In genomic region chr20:36162272-36162966, GRCh38 we compare ENCODE assay signal across 12 cellular contexts.
DNase-seq lines count a peak whose midpoint lies in the region; ATAC-seq lines count a peak whose summit lies in the region.
"Had no signal": no experiment of that assay in that cellular context is flagged by ENCODE, and none has a peak within 500 bp of the region (broad histone marks: within the 10 kb centered on the region; RNA-seq: fewer than 3 reads in every experiment).

No MANE protein-coding gene starts in this region.

- no peak overlapping the region for H3K4me3 Mint-ChIP-seq in stimulated activated memory B cell treated with anti-CD40 and anti-IgM and Interleukin-4, amounts not matched to agents 10 μg/mL and 1 μg/mL and 100 μg/mL, for 72 hours
- H3K4me3 Mint-ChIP-seq: activated CD8-positive, alpha-beta memory T cell treated with anti-CD3 and anti-CD28 coated beads, Interleukin-2, amount 10 ng/mL, durations not matched to agents 7 days and 5 days; activated naive CD8-positive, alpha-beta T cell treated with anti-CD3 and anti-CD28 coated beads, Interleukin-2, amount 10 ng/mL, durations not matched to agents 7 days and 5 days; neural crest cell had no signal

- peak; percentile 39 for ATAC-seq in stimulated activated memory B cell treated with anti-CD40 and anti-IgM and Interleukin-4, amounts not matched to agents 10 μg/mL and 1 μg/mL and 100 μg/mL, for 72 hours
- no peak for ATAC-seq in GM21367 (IDR thresholded peaks at IDR 0.05; ENCODE audit: unreplicated experiment)
- ATAC-seq: activated CD8-positive, alpha-beta memory T cell treated with anti-CD3 and anti-CD28 coated beads, Interleukin-2, amount 10 ng/mL, durations not matched to agents 7 days and 5 days had no signal

- peak; percentile 31 for DNase-seq in NCI-H1436 (lab: John Stamatoyannopoulos, UW)
- DNase-seq in NCI-H1436 treated with DMSO at 0.1 percent for 48 hours (lab: John Stamatoyannopoulos, UW): no peak
- DNase-seq in NCI-H524 treated with DMSO at 0.1 percent for 48 hours (lab: John Stamatoyannopoulos, UW): peak; percentile 33
- DNase-seq in fibroblast of peridontal ligament (ENCODE audit: extremely low read depth): peak; percentile 40
- DNase-seq in ACHN: no peak
- DNase-seq in activated T-cell treated with anti-CD3 and anti-CD28 coated beads, Interleukin-2, amount 50 U/mL, for 48 hours: no peak
- DNase-seq: activated CD8-positive, alpha-beta memory T cell treated with anti-CD3 and anti-CD28 coated beads, Interleukin-2, amount 10 ng/mL, durations not matched to agents 7 days and 5 days; activated naive CD8-positive, alpha-beta T cell treated with anti-CD3 and anti-CD28 coated beads, Interleukin-2, amount 10 ng/mL, durations not matched to agents 7 days and 5 days; NCI-H2107 had no signal

- no peaks in the 10 kb centered on the region for H3K36me3 Mint-ChIP-seq in stimulated activated memory B cell treated with anti-CD40 and anti-IgM and Interleukin-4, amounts not matched to agents 10 μg/mL and 1 μg/mL and 100 μg/mL, for 72 hours
- H3K36me3 Mint-ChIP-seq: activated CD8-positive, alpha-beta memory T cell treated with anti-CD3 and anti-CD28 coated beads, Interleukin-2, amount 10 ng/mL, durations not matched to agents 7 days and 5 days; activated naive CD8-positive, alpha-beta T cell treated with anti-CD3 and anti-CD28 coated beads, Interleukin-2, amount 10 ng/mL, durations not matched to agents 7 days and 5 days had no signal

- H3K4me1 Mint-ChIP-seq in stimulated activated memory B cell treated with anti-CD40 and anti-IgM and Interleukin-4, amounts not matched to agents 10 μg/mL and 1 μg/mL and 100 μg/mL, for 72 hours: no peaks in the 10 kb centered on the region
- H3K4me1 Mint-ChIP-seq: activated CD8-positive, alpha-beta memory T cell treated with anti-CD3 and anti-CD28 coated beads, Interleukin-2, amount 10 ng/mL, durations not matched to agents 7 days and 5 days; activated naive CD8-positive, alpha-beta T cell treated with anti-CD3 and anti-CD28 coated beads, Interleukin-2, amount 10 ng/mL, durations not matched to agents 7 days and 5 days had no signal

- H3K9me3 Mint-ChIP-seq in stimulated activated memory B cell treated with anti-CD40 and anti-IgM and Interleukin-4, amounts not matched to agents 10 μg/mL and 1 μg/mL and 100 μg/mL, for 72 hours: no peaks in the 10 kb centered on the region
- H3K9me3 Mint-ChIP-seq: activated naive CD8-positive, alpha-beta T cell treated with anti-CD3 and anti-CD28 coated beads, Interleukin-2, amount 10 ng/mL, durations not matched to agents 7 days and 5 days; neural crest cell had no signal

- no peaks in the 10 kb centered on the region for H3K27me3 Mint-ChIP-seq in stimulated activated memory B cell treated with anti-CD40 and anti-IgM and Interleukin-4, amounts not matched to agents 10 μg/mL and 1 μg/mL and 100 μg/mL, for 72 hours

- in situ Hi-C loops in ACHN (cut with HindIII; ENCODE audit: low pct_ligation_motif_present, low pct_unique_long_range_greater_than_20kb, low sequenced_read_pairs): no loop called here

- H3K27ac Mint-ChIP-seq in stimulated activated memory B cell treated with anti-CD40 and anti-IgM and Interleukin-4, amounts not matched to agents 10 μg/mL and 1 μg/mL and 100 μg/mL, for 72 hours: no peak overlapping the region
- H3K27ac Mint-ChIP-seq: activated CD8-positive, alpha-beta memory T cell treated with anti-CD3 and anti-CD28 coated beads, Interleukin-2, amount 10 ng/mL, durations not matched to agents 7 days and 5 days; activated naive CD8-positive, alpha-beta T cell treated with anti-CD3 and anti-CD28 coated beads, Interleukin-2, amount 10 ng/mL, durations not matched to agents 7 days and 5 days had no signal

Comparison
In these comparisons a context has a peak if more than half of its experiments do, and no peak if none do; other contexts are left out.
1. DNase-seq: peak in NCI-H1436 (single experiment), NCI-H524 treated with DMSO at 0.1 percent for 48 hours (single experiment) and fibroblast of peridontal ligament (single experiment); none in NCI-H1436 treated with DMSO at 0.1 percent for 48 hours (single experiment), ACHN (single experiment) and activated T-cell treated with anti-CD3 and anti-CD28 coated beads, Interleukin-2, amount 50 U/mL, for 48 hours (0 of 2).